Comparison of ENCODE assay signal across 8 cellular contexts in genomic region chr6:2970753-2971419, GRCh38. TPM values are rescaled to one million over a fixed set of nuclear protein-coding genes. Genes with fewer than 3 reads are reported as not detected.
DNase-seq lines count a peak whose midpoint lies in the region; ATAC-seq and TF ChIP-seq lines count a peak whose summit lies in the region.

No MANE protein-coding gene starts in this region.

- H3K27me3 ChIP-seq in left lung: no peaks in the 10 kb centered on the region

- peak overlapping the region; percentile 87 for H3K4me3 Mint-ChIP-seq in activated CD4-positive, alpha-beta T cell treated with anti-CD3 and anti-CD28 coated beads, Interleukin-2, amount 10 ng/mL, durations not matched to agents 24 days and 14 days
- H3K4me3 Mint-ChIP-seq in dendritic cell treated with granulocyte-macrophage colony-stimulating factor and Interleukin-4, amounts not matched to agents 40 ng/mL and 50 ng/mL, for 4 days: peak overlapping the region; percentile 91

- H3K27me3 Mint-ChIP-seq in activated CD4-positive, alpha-beta T cell treated with anti-CD3 and anti-CD28 coated beads, Interleukin-2, amount 10 ng/mL, durations not matched to agents 24 days and 14 days: peaks cover 51% of the 10 kb centered on the region
- no peaks in the 10 kb centered on the region for H3K27me3 Mint-ChIP-seq in dendritic cell treated with granulocyte-macrophage colony-stimulating factor and Interleukin-4, amounts not matched to agents 40 ng/mL and 50 ng/mL, for 4 days

- H3K4me1 Mint-ChIP-seq in activated CD4-positive, alpha-beta T cell treated with anti-CD3 and anti-CD28 coated beads, Interleukin-2, amount 10 ng/mL, durations not matched to agents 24 days and 14 days: peaks cover 9% of the 10 kb centered on the region
- peaks cover 34% of the 10 kb centered on the region for H3K4me1 Mint-ChIP-seq in dendritic cell treated with granulocyte-macrophage colony-stimulating factor and Interleukin-4, amounts not matched to agents 40 ng/mL and 50 ng/mL, for 4 days (ENCODE audit: low read depth)

- no peak for TF ChIP-seq CTCF in left lung (IDR thresholded peaks at IDR 0.05)

- intact Hi-C loops in activated CD4-positive, alpha-beta T cell treated with anti-CD3 and anti-CD28 coated beads, Interleukin-2, amount 10 ng/mL, durations not matched to agents 24 days and 14 days (cut with micrococcal nuclease): loop anchor here (1.0 kb wide), 2 partner anchors 17 to 31 kb away; no protein-coding TSS in a partner anchor
- intact Hi-C loops in dendritic cell treated with granulocyte-macrophage colony-stimulating factor and Interleukin-4, amounts not matched to agents 40 ng/mL and 50 ng/mL, for 4 days (cut with micrococcal nuclease): loop anchor here (1.0 kb wide), 1 partner anchor 17 kb away; no protein-coding TSS in a partner anchor
- intact Hi-C loops in left lung (cut with DNase I): no loop called here

- peak; percentile 52 for DNase-seq in COLO668 (lab: John Stamatoyannopoulos, UW; ENCODE audit: unreplicated experiment)
- DNase-seq in Kasumi-1 (lab: John Stamatoyannopoulos, UW): peak; percentile 34 to 43
- peak; percentile 86 for DNase-seq in activated CD4-positive, alpha-beta T cell treated with anti-CD3 and anti-CD28 coated beads, Interleukin-2, amount 10 ng/mL, durations not matched to agents 24 days and 14 days
- DNase-seq in left lung: peak; percentile 80 to 97
- peak in 3 of 4 experiments; percentile 16 to 48 (median 22) for DNase-seq in stimulated activated CD4-positive, alpha-beta T cell treated with anti-CD3 and anti-CD28 coated beads, Interleukin-1b, Interleukin-23, amount 100 ng/mL, for 24 hours (ENCODE audit: low read depth in 4 of 4, low spot score in 1 of 4)

- no peaks in the 10 kb centered on the region for H3K9me3 ChIP-seq in left lung

- peaks cover 6% of the 10 kb centered on the region for H3K9me3 Mint-ChIP-seq in activated CD4-positive, alpha-beta T cell treated with anti-CD3 and anti-CD28 coated beads, Interleukin-2, amount 10 ng/mL, durations not matched to agents 24 days and 14 days
- no peaks in the 10 kb centered on the region for H3K9me3 Mint-ChIP-seq in dendritic cell treated with granulocyte-macrophage colony-stimulating factor and Interleukin-4, amounts not matched to agents 40 ng/mL and 50 ng/mL, for 4 days

- ATAC-seq in left lung (peak; percentile 86), GM21390 (IDR thresholded peaks at IDR 0.05; ENCODE audit: unreplicated experiment) (no peak), HG02840 (IDR thresholded peaks at IDR 0.05; ENCODE audit: low FRiP score, unreplicated experiment) (no peak)

- peaks cover 6 to 55% of the 10 kb centered on the region in 2 donors for H3K4me1 ChIP-seq in left lung

- peak overlapping the region; percentile 85 for H3K27ac Mint-ChIP-seq in activated CD4-positive, alpha-beta T cell treated with anti-CD3 and anti-CD28 coated beads, Interleukin-2, amount 10 ng/mL, durations not matched to agents 24 days and 14 days
- peak overlapping the region; percentile 96 for H3K27ac Mint-ChIP-seq in dendritic cell treated with granulocyte-macrophage colony-stimulating factor and Interleukin-4, amounts not matched to agents 40 ng/mL and 50 ng/mL, for 4 days

- H3K4me3 ChIP-seq in left lung: peak overlapping the region; percentile 53 to 68

- H3K36me3 ChIP-seq in left lung: no peaks in the 10 kb centered on the region

- H3K36me3 Mint-ChIP-seq in activated CD4-positive, alpha-beta T cell treated with anti-CD3 and anti-CD28 coated beads, Interleukin-2, amount 10 ng/mL, durations not matched to agents 24 days and 14 days (ENCODE audit: low read depth): no peaks in the 10 kb centered on the region
- peaks cover 21% of the 10 kb centered on the region for H3K36me3 Mint-ChIP-seq in dendritic cell treated with granulocyte-macrophage colony-stimulating factor and Interleukin-4, amounts not matched to agents 40 ng/mL and 50 ng/mL, for 4 days (ENCODE audit: low read depth)

- peak overlapping the region; percentile 97 to 98 for H3K27ac ChIP-seq in left lung

RNA-seq across cellular contexts. Expression of gene SERPINB6, which starts 0.5 kb away (rescaled TPM):
- 33.1 and 36.2 TPM in 2 replicates for total RNA-seq in activated CD4-positive, alpha-beta T cell treated with anti-CD3 and anti-CD28 coated beads, Interleukin-2, amount 10 ng/mL, durations not matched to agents 24 days and 14 days
- total RNA-seq in left lung: 100 to 1,000 TPM in 1 of 2 donors, 10 to 100 TPM in 1; 99.3 to 134 TPM

RNA-seq across cellular contexts. Expression of gene NQO2, which starts 28.8 kb away (rescaled TPM):
- 29.1 and 34.0 TPM in 2 replicates for total RNA-seq in activated CD4-positive, alpha-beta T cell treated with anti-CD3 and anti-CD28 coated beads, Interleukin-2, amount 10 ng/mL, durations not matched to agents 24 days and 14 days
- total RNA-seq in left lung: 10 to 100 TPM; 22.0 to 55.8 TPM

Comparison
In these comparisons a context has a peak if more than half of its experiments do, and no peak if none do; other contexts are left out.
1. DNase-seq: peak in every context shown above with its lines; median percentile 88 in left lung; 86 in activated CD4-positive, alpha-beta T cell treated with anti-CD3 and anti-CD28 coated beads, Interleukin-2, amount 10 ng/mL, durations not matched to agents 24 days and 14 days; 52 in COLO668; 38 in Kasumi-1; 22 in stimulated activated CD4-positive, alpha-beta T cell treated with anti-CD3 and anti-CD28 coated beads, Interleukin-1b, Interleukin-23, amount 100 ng/mL, for 24 hours.
2. intact Hi-C loops: an anchor here in activated CD4-positive, alpha-beta T cell treated with anti-CD3 and anti-CD28 coated beads, Interleukin-2, amount 10 ng/mL, durations not matched to agents 24 days and 14 days (1.0 kb wide) and dendritic cell treated with granulocyte-macrophage colony-stimulating factor and Interleukin-4, amounts not matched to agents 40 ng/mL and 50 ng/mL, for 4 days (1.0 kb wide); none called in left lung.